10 cellular contexts compared by ENCODE assay signal in the genomic region with DNA sequence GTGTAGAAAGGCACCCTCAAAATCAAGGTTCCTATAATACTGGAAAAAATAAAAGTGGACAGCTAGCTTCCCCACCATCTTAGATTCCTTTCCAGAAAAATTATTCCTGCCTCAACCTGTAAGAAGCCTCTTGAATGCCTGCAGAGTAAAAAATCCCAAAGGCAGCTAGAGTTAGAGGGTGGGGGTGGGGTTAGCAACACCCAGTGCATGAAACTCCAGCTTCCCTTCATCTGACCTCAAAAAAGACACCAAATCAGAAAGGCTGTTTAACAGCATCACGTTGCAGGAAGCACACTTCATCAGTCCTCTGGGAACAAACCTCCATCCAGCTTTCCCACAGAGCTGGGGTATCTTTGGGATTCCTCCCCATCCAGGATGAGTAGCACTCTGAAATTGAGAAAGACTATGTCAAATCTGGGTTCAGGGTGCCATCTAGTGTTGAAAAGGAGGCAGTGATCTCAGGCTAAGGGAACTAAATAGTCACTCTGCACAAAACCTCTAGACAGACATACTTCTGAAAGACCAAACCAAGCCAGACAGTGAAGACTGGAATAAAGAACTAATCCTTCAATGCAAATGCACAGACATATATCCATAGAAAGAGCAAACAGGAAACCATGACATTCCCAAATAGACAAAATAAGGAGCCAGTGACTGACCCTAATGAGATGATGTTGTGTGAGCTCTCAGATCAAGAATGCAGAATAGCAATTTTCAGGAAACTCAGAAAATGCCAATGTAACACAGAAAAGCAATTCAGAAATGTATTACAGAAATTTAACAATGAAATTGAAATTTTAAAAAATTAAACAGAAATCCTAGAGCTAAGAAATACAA.
DNase-seq lines count a peak whose midpoint lies in the region; ATAC-seq and TF ChIP-seq lines count a peak whose summit lies in the region.
"Had no signal": no experiment of that assay in that cellular context is flagged by ENCODE, and none has a peak within 500 bp of the region (broad histone marks: within the 10 kb centered on the region; RNA-seq: fewer than 3 reads in every experiment).

No MANE protein-coding gene starts in this region.

- H3K27ac ChIP-seq in coronary artery: no peak overlapping the region
- H3K27ac ChIP-seq: SJSA1, skin epidermis had no signal

- peak; percentile 84 for TF ChIP-seq CTCF in AG09309 (IDR thresholded peaks at IDR 0.05; ENCODE audit: control insufficient read depth, insufficient read depth, low read depth, low read length, missing control alignments)
- TF ChIP-seq CTCF in GM12865 (IDR thresholded peaks at IDR 0.05; ENCODE audit: insufficient read depth, low read depth, low read length, missing control alignments): peak; percentile 59
- TF ChIP-seq CTCF in coronary artery (IDR thresholded peaks at IDR 0.05): no peak

- H3K4me3 ChIP-seq in AG09309 (ENCODE audit: control insufficient read depth, low read depth, low read length) (no peak overlapping the region), GM12865 (ENCODE audit: low read depth, low read length) (no peak overlapping the region), coronary artery (no peak overlapping the region)
- H3K4me3 ChIP-seq: SJSA1, skin epidermis had no signal

- DNase-seq in AG09309 (ENCODE audit: low read depth): peak; percentile 37
- DNase-seq in GM12865 (ENCODE audit: low read depth): peak; percentile 28
- peak; percentile 24 for DNase-seq in NCI-H82 treated with DMSO at 0.1 percent for 48 hours (lab: John Stamatoyannopoulos, UW; ENCODE audit: unreplicated experiment)
- peak; percentile 5 for DNase-seq in brain pericyte (ENCODE audit: low read depth, low spot score)
- DNase-seq in kidney tubule cell (ENCODE audit: low spot score): peak; percentile 53
- DNase-seq in coronary artery (ENCODE audit: low spot score): no peak
- DNase-seq in C1 segment of cervical spinal cord (lab: John Stamatoyannopoulos, UW): no peak

- ATAC-seq in HG02973 (IDR thresholded peaks at IDR 0.05; ENCODE audit: unreplicated experiment): peak; percentile 59

Comparison
In these comparisons a context has a peak if more than half of its experiments do, and no peak if none do; other contexts are left out.
1. DNase-seq: peak in AG09309 (single experiment), GM12865 (single experiment), NCI-H82 treated with DMSO at 0.1 percent for 48 hours (single experiment), brain pericyte (single experiment) and kidney tubule cell (single experiment); none in coronary artery (single experiment) and C1 segment of cervical spinal cord (0 of 14).